In the genomic region with DNA sequence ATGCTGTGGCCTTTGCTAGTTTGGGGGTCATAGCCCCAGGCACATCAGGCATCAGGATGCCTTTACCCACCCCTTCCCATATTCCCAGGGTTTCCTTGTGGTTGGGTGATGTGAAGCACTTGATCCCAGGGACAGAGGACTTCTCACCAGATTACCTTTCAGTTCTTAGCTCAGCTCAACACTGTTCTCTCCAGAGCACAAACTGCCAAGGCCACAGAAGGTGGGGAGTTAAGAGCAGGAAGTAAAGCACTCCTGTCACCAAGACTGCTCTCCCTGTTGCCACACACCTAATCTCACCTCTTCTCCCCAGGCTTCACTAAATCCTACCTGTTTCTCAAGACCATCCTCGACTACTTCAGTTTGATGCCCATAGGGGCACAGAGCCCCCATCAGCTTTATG, we compare ENCODE assay signal across 13 cellular contexts. TPM values are rescaled to one million over a fixed set of nuclear protein-coding genes. Genes with fewer than 3 reads are reported as not detected.
"Had no signal": no experiment of that assay in that cellular context is flagged by ENCODE, and none has a peak within 500 bp of the region (broad histone marks: within the 10 kb centered on the region; RNA-seq: fewer than 3 reads in every experiment).

No MANE protein-coding gene starts in this region.

- H3K4me3 ChIP-seq: left lung, stomach had no signal

- H3K4me1 ChIP-seq: left lung, stomach had no signal

- H3K27ac ChIP-seq: left lung, stomach had no signal

- DNase-seq: cerebellar nuclear complex; effector memory CD8-positive, alpha-beta T cell; foreskin melanocyte; hypothalamus; left lung; natural killer cell; posterior cingulate gyrus; small intestine; stimulated activated CD4-positive, alpha-beta T cell treated with anti-CD3 and anti-CD28 coated beads, Interleukin-12 subunit alpha, Interleukin-12 subunit beta, amount 100 ng/mL, for 4 hours; stimulated activated naive CD4-positive, alpha-beta T cell; stomach; trophoblast cell had no signal

- H3K27me3 ChIP-seq: left lung had no signal

- ATAC-seq: effector memory CD8-positive, alpha-beta T cell; left lung; natural killer cell had no signal

- H3K36me3 ChIP-seq: left lung, stomach had no signal

RNA-seq across cellular contexts. Expression of a gene that starts 25.9 kb away (rescaled TPM):
- total RNA-seq: mononuclear cell, natural killer cell had no signal
